ENCODE assay signal across 1 cellular context in the genomic region with DNA sequence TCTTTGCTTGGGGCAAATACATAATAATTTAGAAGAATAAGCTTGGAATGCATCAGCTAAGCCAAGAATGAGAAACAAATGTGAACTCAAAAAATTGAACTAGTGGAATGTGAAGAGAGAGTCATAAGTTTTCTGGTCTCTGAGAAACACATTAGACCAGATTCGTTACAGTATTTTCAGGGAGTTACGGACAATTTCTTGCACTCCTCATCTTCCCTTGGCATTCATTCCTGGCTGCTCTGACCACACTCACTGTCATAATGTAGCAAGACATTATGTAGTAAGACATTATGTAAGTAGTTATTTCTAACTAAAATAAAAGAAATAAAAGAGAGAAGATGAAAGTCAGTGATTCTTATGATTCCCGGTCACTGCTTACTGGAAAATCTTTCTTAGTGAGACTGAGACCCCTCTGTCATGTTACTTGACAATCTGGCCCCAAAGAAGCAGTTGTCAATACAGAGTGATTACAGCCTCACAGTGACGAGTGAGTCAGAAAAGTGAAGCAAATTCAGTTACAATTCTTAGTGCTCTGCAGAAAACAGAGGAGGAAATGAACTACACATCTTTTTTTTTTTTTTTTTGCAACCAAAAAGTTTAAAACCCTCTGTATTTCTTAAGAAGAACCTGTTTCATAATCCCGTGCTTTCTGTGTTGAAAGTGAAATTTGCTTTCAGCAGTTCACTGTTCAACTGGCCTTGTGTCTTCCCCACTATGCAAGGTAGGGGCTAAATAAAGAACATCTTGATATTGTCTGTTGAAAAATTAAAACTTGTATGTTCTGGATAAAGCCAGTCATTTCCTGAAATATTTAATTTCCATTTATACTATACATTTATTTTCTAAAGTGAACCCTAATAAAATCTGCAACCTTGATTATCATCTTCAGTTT.
A peak's percentile ranks its signal among the peaks of the same experiment; 100 is the strongest.
TF ChIP-seq lines count a peak whose summit lies in the region.

No MANE protein-coding gene starts in this region.

TF ChIP-seq in K562, 482 proteins besides CTCF, POLR2A, EP300 and RAD21:
- TF ChIP-seq CSDE1 (IDR thresholded peaks at IDR 0.05) (no peak), CEBPB (tag; IDR thresholded peaks at IDR 0.05) (peak; percentile 20; the same call in 1 of the 2 replicates)
